In genomic region chr5:180808461-180809000, GRCh38 we compare ENCODE assay signal across 9 cellular contexts. TPM values are rescaled to one million over a fixed set of nuclear protein-coding genes. Genes with fewer than 3 reads are reported as not detected.
DNase-seq lines count a peak whose midpoint lies in the region; ATAC-seq and TF ChIP-seq lines count a peak whose summit lies in the region.
"Had no signal": no experiment of that assay in that cellular context is flagged by ENCODE, and none has a peak within 500 bp of the region (broad histone marks: within the 10 kb centered on the region; RNA-seq: fewer than 3 reads in every experiment).

No MANE protein-coding gene starts in this region.

- DNase-seq in activated CD4-positive, alpha-beta T cell treated with anti-CD3 and anti-CD28 coated beads, Interleukin-2, amount 10 ng/mL, durations not matched to agents 7 days and 5 days: no peak
- DNase-seq in activated CD4-positive, alpha-beta T cell treated with anti-CD3 and anti-CD28 coated beads, Interleukin-2, amount 50 U/mL, for 1 hour: no peak
- DNase-seq in activated gamma-delta T cell treated with Interleukin-2 at 50 U/mL for 16 hours: no peak
- DNase-seq: NCI-H146 had no signal

- H3K36me3 ChIP-seq in liver (ENCODE audit: control insufficient read depth in 4 of 4, insufficient read depth in 3 of 4, low read depth in 1 of 4, low read length in 3 of 4) (no peaks in the 10 kb centered on the region), thymus (ENCODE audit: control insufficient read depth, insufficient read depth) (no peaks in the 10 kb centered on the region)

- no peaks in the 10 kb centered on the region for H3K9me3 Mint-ChIP-seq in activated CD4-positive, alpha-beta T cell treated with anti-CD3 and anti-CD28 coated beads, Interleukin-2, amount 10 ng/mL, durations not matched to agents 7 days and 5 days
- H3K9me3 Mint-ChIP-seq in activated naive CD8-positive, alpha-beta T cell (ENCODE audit: low read depth): no peaks in the 10 kb centered on the region

- TF ChIP-seq CTCF in liver (IDR thresholded peaks at IDR 0.05; ENCODE audit: low read depth, low read length, missing input control): no peak

- peak overlapping the region; percentile 24 to 86 for H3K9ac ChIP-seq in liver (ENCODE audit: low read depth in 1 of 2, low read length in 2 of 2)

- peak overlapping the region; percentile 100 for H3K27ac Mint-ChIP-seq in activated CD4-positive, alpha-beta T cell treated with anti-CD3 and anti-CD28 coated beads, Interleukin-2, amount 10 ng/mL, durations not matched to agents 7 days and 5 days
- peak overlapping the region; percentile 99 for H3K27ac Mint-ChIP-seq in activated naive CD8-positive, alpha-beta T cell

- peaks cover 44% of the 10 kb centered on the region for H3K36me3 Mint-ChIP-seq in activated CD4-positive, alpha-beta T cell treated with anti-CD3 and anti-CD28 coated beads, Interleukin-2, amount 10 ng/mL, durations not matched to agents 7 days and 5 days (ENCODE audit: low read depth)
- no peaks in the 10 kb centered on the region for H3K36me3 Mint-ChIP-seq in activated naive CD8-positive, alpha-beta T cell

- H3K4me3 Mint-ChIP-seq in activated CD4-positive, alpha-beta T cell treated with anti-CD3 and anti-CD28 coated beads, Interleukin-2, amount 10 ng/mL, durations not matched to agents 7 days and 5 days: peak overlapping the region; percentile 75
- peak overlapping the region; percentile 96 for H3K4me3 Mint-ChIP-seq in activated naive CD8-positive, alpha-beta T cell

- H3K4me1 Mint-ChIP-seq in activated CD4-positive, alpha-beta T cell treated with anti-CD3 and anti-CD28 coated beads, Interleukin-2, amount 10 ng/mL, durations not matched to agents 7 days and 5 days: peaks cover 70% of the 10 kb centered on the region
- peaks cover 79% of the 10 kb centered on the region for H3K4me1 Mint-ChIP-seq in activated naive CD8-positive, alpha-beta T cell (ENCODE audit: low read depth)

- no peaks in the 10 kb centered on the region for H3K27me3 ChIP-seq in liver (ENCODE audit: control insufficient read depth in 4 of 4, insufficient read depth in 4 of 4, low read length in 3 of 4)
- no peaks in the 10 kb centered on the region for H3K27me3 ChIP-seq in thymus (ENCODE audit: control insufficient read depth, insufficient read depth)

- H3K9me3 ChIP-seq in liver (ENCODE audit: control insufficient read depth in 4 of 4, low read length in 3 of 4): no peaks in the 10 kb centered on the region
- no peaks in the 10 kb centered on the region for H3K9me3 ChIP-seq in thymus (ENCODE audit: control insufficient read depth)

- peaks cover 12 to 67% (median 58%) of the 10 kb centered on the region in 4 donors for H3K4me1 ChIP-seq in liver (ENCODE audit: control insufficient read depth in 4 of 4, insufficient read depth in 4 of 4, low read length in 3 of 4)
- peaks cover 44% of the 10 kb centered on the region for H3K4me1 ChIP-seq in thymus (ENCODE audit: control insufficient read depth, insufficient read depth, low read length)

- H3K27ac ChIP-seq in liver (ENCODE audit: low read depth in 1 of 2, low read length in 2 of 2): peak overlapping the region; percentile 4 to 22
- H3K27ac ChIP-seq in thymus (ENCODE audit: low read depth): peak overlapping the region; percentile 62

- ATAC-seq in HG02973 (IDR thresholded peaks at IDR 0.05; ENCODE audit: unreplicated experiment) (no peak), HG02642 (IDR thresholded peaks at IDR 0.05; ENCODE audit: poor library complexity, unreplicated experiment) (no peak)

- H3K4me3 ChIP-seq in liver (ENCODE audit: low read depth in 1 of 3, low read length in 3 of 3): peak overlapping the region; percentile 74 to 75 (median 74)
- peak overlapping the region; percentile 76 for H3K4me3 ChIP-seq in thymus (ENCODE audit: low read length)

- TF ChIP-seq RAD21 in liver (IDR thresholded peaks at IDR 0.05): peak in 1 of 2 donors; percentile 26

- no peaks in the 10 kb centered on the region for H3K27me3 Mint-ChIP-seq in activated CD4-positive, alpha-beta T cell treated with anti-CD3 and anti-CD28 coated beads, Interleukin-2, amount 10 ng/mL, durations not matched to agents 7 days and 5 days
- no peaks in the 10 kb centered on the region for H3K27me3 Mint-ChIP-seq in activated naive CD8-positive, alpha-beta T cell

- CTCF ChIA-PET in activated CD4-positive, alpha-beta T cell treated with anti-CD3 and anti-CD28 coated beads, Interleukin-2, amount 10 ng/mL, durations not matched to agents 7 days and 5 days (lab: Charles Lee): interaction anchor here (0.8 to 1.1 kb wide), 2 partner anchors 23 to 61 kb away, joined by 3 read pairs; no protein-coding TSS in a partner anchor

- POLR2A ChIA-PET in activated CD4-positive, alpha-beta T cell treated with anti-CD3 and anti-CD28 coated beads, Interleukin-2, amount 10 ng/mL, durations not matched to agents 7 days and 5 days (lab: Charles Lee): no interaction called here

- WGBS in liver: 33% methylated on average over 5 of the region's 5 CpGs
- WGBS in thymus: 90% methylated on average over 5 of the region's 5 CpGs

TF ChIP-seq in liver, 16 proteins besides CTCF, POLR2A, EP300 and RAD21:
- TF ChIP-seq YY1 (IDR thresholded peaks at IDR 0.05) (peak; percentile 64), ATF3 (IDR thresholded peaks at IDR 0.05) (no peak), SP1 (IDR thresholded peaks at IDR 0.05) (peak; percentile 80), EGR1 (IDR thresholded peaks at IDR 0.05; ENCODE audit: low read depth in 2 of 2) (no peak), HNF4A (conservative IDR thresholded peaks at IDR 0.05) (peak; percentile 96 to 97), TAF1 (conservative IDR thresholded peaks at IDR 0.05) (no peak), FOXA2 (IDR thresholded peaks at IDR 0.05) (no peak), RXRA (IDR thresholded peaks at IDR 0.05) (peak; percentile 58 to 69), HNF4G (IDR thresholded peaks at IDR 0.05) (peak; percentile 93), JUND (IDR thresholded peaks at IDR 0.05) (no peak), FOXA1 (IDR thresholded peaks at IDR 0.05) (no peak), NR2F2 (IDR thresholded peaks at IDR 0.05) (peak; percentile 22), REST (IDR thresholded peaks at IDR 0.05) (peak; percentile 21), GABPA (IDR thresholded peaks at IDR 0.05 in 1 of 2, conservative IDR thresholded peaks at IDR 0.05 in 1 of 2) (peak in 1 of 2 donors; percentile 72)
- TF ChIP-seq, protein P1, sequence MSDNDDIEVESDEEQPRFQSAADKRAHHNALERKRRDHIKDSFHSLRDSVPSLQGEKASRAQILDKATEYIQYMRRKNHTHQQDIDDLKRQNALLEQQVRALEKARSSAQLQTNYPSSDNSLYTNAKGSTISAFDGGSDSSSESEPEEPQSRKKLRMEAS (IDR thresholded peaks at IDR 0.05): no peak
- TF ChIP-seq, protein P2, sequence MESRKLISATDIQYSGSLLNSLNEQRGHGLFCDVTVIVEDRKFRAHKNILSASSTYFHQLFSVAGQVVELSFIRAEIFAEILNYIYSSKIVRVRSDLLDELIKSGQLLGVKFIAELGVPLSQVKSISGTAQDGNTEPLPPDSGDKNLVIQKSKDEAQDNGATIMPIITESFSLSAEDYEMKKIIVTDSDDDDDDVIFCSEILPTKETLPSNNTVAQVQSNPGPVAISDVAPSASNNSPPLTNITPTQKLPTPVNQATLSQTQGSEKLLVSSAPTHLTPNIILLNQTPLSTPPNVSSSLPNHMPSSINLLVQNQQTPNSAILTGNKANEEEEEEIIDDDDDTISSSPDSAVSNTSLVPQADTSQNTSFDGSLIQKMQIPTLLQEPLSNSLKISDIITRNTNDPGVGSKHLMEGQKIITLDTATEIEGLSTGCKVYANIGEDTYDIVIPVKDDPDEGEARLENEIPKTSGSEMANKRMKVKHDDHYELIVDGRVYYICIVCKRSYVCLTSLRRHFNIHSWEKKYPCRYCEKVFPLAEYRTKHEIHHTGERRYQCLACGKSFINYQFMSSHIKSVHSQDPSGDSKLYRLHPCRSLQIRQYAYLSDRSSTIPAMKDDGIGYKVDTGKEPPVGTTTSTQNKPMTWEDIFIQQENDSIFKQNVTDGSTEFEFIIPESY (IDR thresholded peaks at IDR 0.05): no peak

RNA-seq across cellular contexts. Expression of gene MGAT1, which starts 5.9 kb away (rescaled TPM):
- 100 to 1,000 TPM; 136 to 152 TPM for total RNA-seq in activated CD4-positive, alpha-beta T cell treated with anti-CD3 and anti-CD28 coated beads, Interleukin-2, amount 10 ng/mL, durations not matched to agents 7 days and 5 days
- total RNA-seq in liver: 100 to 1,000 TPM in 1 of 2 donors, 10 to 100 TPM in 1; 73.6 to 122 TPM
- polyA plus RNA-seq in liver: 100 to 1,000 TPM in 1 of 2 donors, 10 to 100 TPM in 1; 73.0 to 125 TPM
- polyA plus RNA-seq in thymus: 129 TPM

RNA-seq across cellular contexts. Expression of gene ZFP62, which starts 52.5 kb away (rescaled TPM):
- total RNA-seq in activated CD4-positive, alpha-beta T cell treated with anti-CD3 and anti-CD28 coated beads, Interleukin-2, amount 10 ng/mL, durations not matched to agents 7 days and 5 days: 10 to 100 TPM; 35.6 to 36.5 TPM
- 1 to 10 TPM; 7.9 to 8.8 TPM for total RNA-seq in liver
- 1 to 10 TPM; 3.4 to 3.5 TPM for polyA plus RNA-seq in liver
- polyA plus RNA-seq in thymus: 48.6 TPM
